ENCODE assay signal across 1 cellular context in genomic region chr6:35148167-35148741, GRCh38.
TF ChIP-seq lines count a peak whose summit lies in the region.

No MANE protein-coding gene starts in this region.

TF ChIP-seq in IMR-90, 13 proteins besides CTCF, POLR2A, EP300 and RAD21 (continued from another document):
- 0 out of 2 replicates have a peak, but pooled peaks have one; percentile 13 for TF ChIP-seq MAZ (IDR thresholded peaks at IDR 0.05; ENCODE audit: borderline replicate concordance, low read depth, low read length)
